In the genomic region with DNA sequence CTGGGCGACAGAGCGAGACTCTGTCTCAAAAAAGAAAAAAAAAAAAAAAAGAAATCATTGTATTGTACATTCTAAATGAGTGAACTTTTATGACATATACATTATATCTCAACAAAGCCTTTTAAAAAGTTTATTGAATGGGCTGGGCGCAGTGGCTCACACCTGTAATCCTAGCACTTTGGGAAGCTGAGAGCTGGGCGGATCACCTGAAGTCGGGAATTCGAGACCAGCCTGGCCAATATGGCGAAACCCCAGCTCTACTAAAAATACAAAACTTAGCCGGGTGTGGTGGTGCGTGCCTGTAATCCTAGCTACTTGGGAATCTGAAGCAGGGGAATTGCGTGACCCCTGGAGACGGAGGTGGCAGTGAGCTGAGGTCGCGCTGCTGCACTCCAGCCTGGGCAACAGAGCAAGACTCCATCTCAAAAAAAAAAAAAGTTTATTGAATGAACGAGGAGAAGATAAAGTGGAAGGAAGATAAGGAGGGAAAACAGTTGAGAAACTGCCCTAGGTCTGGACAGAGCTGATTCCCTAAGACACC, we compare ENCODE assay signal across 1 cellular context.
TF ChIP-seq lines count a peak whose summit lies in the region.

No MANE protein-coding gene starts in this region.

TF ChIP-seq in HEK293, 187 proteins besides CTCF, POLR2A, EP300 and RAD21:
- TF ChIP-seq ZNF121 (tag by site-specific recombination; IDR thresholded peaks at IDR 0.05), result peak; percentile 90; the same call in 1 of the 2 replicates
- TF ChIP-seq, protein P1, sequence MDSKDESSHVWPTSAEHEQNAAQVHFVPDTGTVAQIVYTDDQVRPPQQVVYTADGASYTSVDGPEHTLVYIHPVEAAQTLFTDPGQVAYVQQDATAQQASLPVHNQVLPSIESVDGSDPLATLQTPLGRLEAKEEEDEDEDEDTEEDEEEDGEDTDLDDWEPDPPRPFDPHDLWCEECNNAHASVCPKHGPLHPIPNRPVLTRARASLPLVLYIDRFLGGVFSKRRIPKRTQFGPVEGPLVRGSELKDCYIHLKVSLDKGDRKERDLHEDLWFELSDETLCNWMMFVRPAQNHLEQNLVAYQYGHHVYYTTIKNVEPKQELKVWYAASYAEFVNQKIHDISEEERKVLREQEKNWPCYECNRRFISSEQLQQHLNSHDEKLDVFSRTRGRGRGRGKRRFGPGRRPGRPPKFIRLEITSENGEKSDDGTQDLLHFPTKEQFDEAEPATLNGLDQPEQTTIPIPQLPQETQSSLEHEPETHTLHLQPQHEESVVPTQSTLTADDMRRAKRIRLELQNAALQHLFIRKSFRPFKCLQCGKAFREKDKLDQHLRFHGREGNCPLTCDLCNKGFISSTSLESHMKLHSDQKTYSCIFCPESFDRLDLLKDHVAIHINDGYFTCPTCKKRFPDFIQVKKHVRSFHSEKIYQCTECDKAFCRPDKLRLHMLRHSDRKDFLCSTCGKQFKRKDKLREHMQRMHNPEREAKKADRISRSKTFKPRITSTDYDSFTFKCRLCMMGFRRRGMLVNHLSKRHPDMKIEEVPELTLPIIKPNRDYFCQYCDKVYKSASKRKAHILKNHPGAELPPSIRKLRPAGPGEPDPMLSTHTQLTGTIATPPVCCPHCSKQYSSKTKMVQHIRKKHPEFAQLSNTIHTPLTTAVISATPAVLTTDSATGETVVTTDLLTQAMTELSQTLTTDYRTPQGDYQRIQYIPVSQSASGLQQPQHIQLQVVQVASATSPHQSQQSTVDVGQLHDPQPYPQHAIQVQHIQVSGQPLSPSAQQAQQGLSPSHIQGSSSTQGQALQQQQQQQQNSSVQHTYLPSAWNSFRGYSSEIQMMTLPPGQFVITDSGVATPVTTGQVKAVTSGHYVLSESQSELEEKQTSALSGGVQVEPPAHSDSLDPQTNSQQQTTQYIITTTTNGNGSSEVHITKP (tag by site-specific recombination; IDR thresholded peaks at IDR 0.05), result 0 out of 2 replicates have a peak, but pooled peaks have one; percentile 26
